1 cellular context compared by ENCODE assay signal in the genomic region with DNA sequence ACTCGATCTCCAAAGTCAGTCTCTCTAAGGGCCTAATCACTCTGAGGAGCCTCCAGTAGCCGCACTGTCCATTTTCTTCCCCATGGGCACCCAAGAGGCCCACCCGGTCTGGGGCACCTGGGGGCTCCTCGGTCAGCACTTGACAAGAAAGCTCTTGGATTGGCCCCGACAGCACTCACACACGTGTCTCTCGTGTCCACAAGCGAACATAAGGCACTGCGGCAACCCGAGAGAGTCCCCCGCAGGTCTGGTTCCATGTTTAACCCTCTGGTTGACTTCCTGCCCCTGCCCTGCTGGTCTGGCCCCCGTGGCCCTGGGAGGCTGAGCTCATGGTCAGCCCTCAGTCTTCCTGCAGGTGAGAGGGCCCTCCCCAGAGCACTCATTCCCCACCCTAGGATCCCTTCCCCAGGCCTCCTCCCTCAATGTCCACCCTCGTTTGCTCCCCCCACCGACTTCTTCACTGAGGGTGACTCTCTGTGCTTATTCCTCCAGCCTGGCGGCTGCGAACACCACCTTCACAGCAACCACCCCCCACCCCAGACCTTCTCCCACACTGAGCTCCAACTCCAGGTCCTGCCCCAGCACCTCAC.
TF ChIP-seq lines count a peak whose summit lies in the region.

No MANE protein-coding gene starts in this region.

TF ChIP-seq in K562, 482 proteins besides CTCF, POLR2A, EP300 and RAD21:
- no peak for TF ChIP-seq CHD4 (IDR thresholded peaks at IDR 0.05; ENCODE audit: insufficient read depth, insufficient replicate concordance, low read depth, low read length, poor library complexity, severe bottlenecking)
- TF ChIP-seq ESRRB (CRISPR knock-in tag; IDR thresholded peaks at IDR 0.05; ENCODE audit: borderline replicate concordance), result no peak
- no peak for TF ChIP-seq GTF2A2 (tag; IDR thresholded peaks at IDR 0.05)
- no peak for TF ChIP-seq TCFL5 (CRISPR knock-in tag; conservative IDR thresholded peaks at IDR 0.05)
- no peak for TF ChIP-seq PHTF2 (CRISPR knock-in tag; IDR thresholded peaks at IDR 0.05)
- no peak for TF ChIP-seq XRCC4 (IDR thresholded peaks at IDR 0.05; ENCODE audit: extremely low read depth, insufficient read depth, insufficient read length)
- TF ChIP-seq, protein P1, sequence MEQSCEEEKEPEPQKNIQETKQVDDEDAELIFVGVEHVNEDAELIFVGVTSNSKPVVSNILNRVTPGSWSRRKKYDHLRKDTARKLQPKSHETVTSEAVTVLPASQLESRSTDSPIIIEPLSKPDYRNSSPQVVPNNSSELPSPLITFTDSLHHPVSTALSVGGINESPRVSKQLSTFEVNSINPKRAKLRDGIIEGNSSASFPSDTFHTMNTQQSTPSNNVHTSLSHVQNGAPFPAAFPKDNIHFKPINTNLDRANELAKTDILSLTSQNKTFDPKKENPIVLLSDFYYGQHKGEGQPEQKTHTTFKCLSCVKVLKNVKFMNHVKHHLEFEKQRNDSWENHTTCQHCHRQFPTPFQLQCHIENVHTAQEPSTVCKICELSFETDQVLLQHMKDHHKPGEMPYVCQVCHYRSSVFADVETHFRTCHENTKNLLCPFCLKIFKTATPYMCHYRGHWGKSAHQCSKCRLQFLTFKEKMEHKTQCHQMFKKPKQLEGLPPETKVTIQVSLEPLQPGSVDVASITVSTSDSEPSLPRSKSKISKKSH (CRISPR knock-in tag; IDR thresholded peaks at IDR 0.05), result no peak
- TF ChIP-seq, protein P2, sequence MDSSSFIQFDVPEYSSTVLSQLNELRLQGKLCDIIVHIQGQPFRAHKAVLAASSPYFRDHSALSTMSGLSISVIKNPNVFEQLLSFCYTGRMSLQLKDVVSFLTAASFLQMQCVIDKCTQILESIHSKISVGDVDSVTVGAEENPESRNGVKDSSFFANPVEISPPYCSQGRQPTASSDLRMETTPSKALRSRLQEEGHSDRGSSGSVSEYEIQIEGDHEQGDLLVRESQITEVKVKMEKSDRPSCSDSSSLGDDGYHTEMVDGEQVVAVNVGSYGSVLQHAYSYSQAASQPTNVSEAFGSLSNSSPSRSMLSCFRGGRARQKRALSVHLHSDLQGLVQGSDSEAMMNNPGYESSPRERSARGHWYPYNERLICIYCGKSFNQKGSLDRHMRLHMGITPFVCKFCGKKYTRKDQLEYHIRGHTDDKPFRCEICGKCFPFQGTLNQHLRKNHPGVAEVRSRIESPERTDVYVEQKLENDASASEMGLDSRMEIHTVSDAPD (CRISPR knock-in tag; IDR thresholded peaks at IDR 0.05), result no peak
- no peak for TF ChIP-seq C11orf30 (IDR thresholded peaks at IDR 0.05; ENCODE audit: low read depth)
- no peak for TF ChIP-seq RBM17 (IDR thresholded peaks at IDR 0.05; ENCODE audit: borderline replicate concordance, low read depth, low read length)
